9 cellular contexts compared by ENCODE assay signal in the genomic region with DNA sequence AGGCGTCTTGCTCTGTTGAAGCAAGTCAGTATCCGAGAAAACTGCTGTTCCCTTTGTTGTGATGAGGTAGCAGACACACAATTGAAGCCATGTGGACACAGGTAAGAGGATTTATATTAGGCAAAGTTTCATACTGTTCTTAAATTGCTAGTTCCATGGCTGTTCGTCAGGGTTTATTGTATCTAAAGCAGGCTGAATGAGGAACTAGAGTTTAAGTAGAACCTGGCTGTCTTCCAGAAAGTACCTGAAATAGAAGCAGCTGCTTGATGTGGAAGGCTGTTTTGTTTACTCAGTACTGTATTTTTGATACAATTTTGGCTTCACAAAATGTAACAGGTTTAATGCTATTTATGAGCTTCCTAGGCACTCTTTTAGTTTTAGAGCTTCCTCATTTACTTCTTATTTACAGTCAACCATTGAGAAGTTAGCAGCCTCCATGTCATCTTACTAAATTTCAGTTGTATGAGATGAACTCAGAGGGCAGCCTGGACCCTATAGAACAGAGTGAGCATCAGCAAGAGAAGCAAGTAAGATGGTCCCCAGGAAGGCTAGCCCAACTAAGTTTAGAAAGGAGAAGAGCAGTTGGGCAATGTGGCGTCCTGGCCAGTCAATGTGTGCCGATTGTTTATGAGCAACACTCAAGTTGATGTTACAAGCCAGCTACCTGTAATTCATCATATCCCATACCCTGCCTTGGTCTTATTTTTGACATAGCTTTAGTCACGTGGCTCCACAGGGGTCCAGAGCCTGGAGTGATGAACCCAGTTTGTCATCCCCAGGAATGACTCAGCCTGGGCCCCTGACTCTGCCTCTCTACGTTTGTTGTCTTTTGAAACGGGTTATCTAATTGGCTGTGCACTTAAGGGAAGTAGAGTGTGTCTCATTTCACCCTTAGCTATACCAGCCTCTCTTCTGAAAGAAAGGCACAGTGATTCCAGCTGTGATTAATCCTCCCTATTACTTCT. TPM values are rescaled to one million over a fixed set of nuclear protein-coding genes. Genes with fewer than 3 reads are reported as not detected.
DNase-seq lines count a peak whose midpoint lies in the region; ATAC-seq and TF ChIP-seq lines count a peak whose summit lies in the region.
"Had no signal": no experiment of that assay in that cellular context is flagged by ENCODE, and none has a peak within 500 bp of the region (broad histone marks: within the 10 kb centered on the region; RNA-seq: fewer than 3 reads in every experiment).

No MANE protein-coding gene starts in this region.

- peaks cover 44% of the 10 kb centered on the region for H3K36me3 Mint-ChIP-seq in activated T-helper 1 cell treated with anti-CD3 and anti-CD28 coated beads, Interleukin-12 subunit alpha, Interleukin-12 subunit beta, Interleukin-2, Interleukin-4 antibody, amounts not matched to agents 30 ng/mL and 10 ng/mL and 1 ng/mL, durations not matched to agents 14 hours and 24 hours and 36 hours (ENCODE audit: low read depth)

- H3K4me1 ChIP-seq in cardiac muscle cell (ENCODE audit: low read depth) (no peaks in the 10 kb centered on the region), right cardiac atrium (ENCODE audit: control insufficient read depth, insufficient read depth, low read length) (no peaks in the 10 kb centered on the region)

- H3K27me3 Mint-ChIP-seq in stimulated activated naive CD8-positive, alpha-beta T cell treated with anti-CD3 and anti-CD28 coated beads, Interleukin-15, amount 100 ng/mL, for 72 hours: no peaks in the 10 kb centered on the region
- H3K27me3 Mint-ChIP-seq in activated T-helper 1 cell treated with anti-CD3 and anti-CD28 coated beads, Interleukin-12 subunit alpha, Interleukin-12 subunit beta, Interleukin-2, Interleukin-4 antibody, amounts not matched to agents 30 ng/mL and 10 ng/mL and 1 ng/mL, durations not matched to agents 14 hours and 24 hours and 36 hours (ENCODE audit: insufficient read depth): no peaks in the 10 kb centered on the region

- H3K9me3 ChIP-seq in cardiac muscle cell (ENCODE audit: low read depth) (no peaks in the 10 kb centered on the region), right cardiac atrium (ENCODE audit: control insufficient read depth, low read length) (no peaks in the 10 kb centered on the region)

- H3K4me3 ChIP-seq in cardiac muscle cell: no peak overlapping the region
- no peak overlapping the region for H3K4me3 ChIP-seq in right cardiac atrium (ENCODE audit: low read length)
- no peak overlapping the region for H3K4me3 ChIP-seq in choroid plexus epithelial cell (ENCODE audit: low read depth, low read length)

- peak overlapping the region; percentile 29 to 63 for H3K27ac Mint-ChIP-seq in stimulated activated naive CD8-positive, alpha-beta T cell treated with anti-CD3 and anti-CD28 coated beads, Interleukin-15, amount 100 ng/mL, for 72 hours
- no peak overlapping the region for H3K27ac Mint-ChIP-seq in activated T-helper 1 cell treated with anti-CD3 and anti-CD28 coated beads, Interleukin-12 subunit alpha, Interleukin-12 subunit beta, Interleukin-2, Interleukin-4 antibody, amounts not matched to agents 30 ng/mL and 10 ng/mL and 1 ng/mL, durations not matched to agents 14 hours and 24 hours and 36 hours

- H3K27me3 ChIP-seq in cardiac muscle cell (no peaks in the 10 kb centered on the region), right cardiac atrium (ENCODE audit: control insufficient read depth, insufficient read depth) (no peaks in the 10 kb centered on the region)

- H3K9me3 Mint-ChIP-seq in stimulated activated naive CD8-positive, alpha-beta T cell treated with anti-CD3 and anti-CD28 coated beads, Interleukin-15, amount 100 ng/mL, for 72 hours: no peaks in the 10 kb centered on the region
- H3K9me3 Mint-ChIP-seq in activated T-helper 1 cell treated with anti-CD3 and anti-CD28 coated beads, Interleukin-12 subunit alpha, Interleukin-12 subunit beta, Interleukin-2, Interleukin-4 antibody, amounts not matched to agents 30 ng/mL and 10 ng/mL and 1 ng/mL, durations not matched to agents 14 hours and 24 hours and 36 hours: no peaks in the 10 kb centered on the region

- H3K36me3 ChIP-seq in cardiac muscle cell: peaks cover 57% of the 10 kb centered on the region

- H3K4me3 Mint-ChIP-seq in stimulated activated naive CD8-positive, alpha-beta T cell treated with anti-CD3 and anti-CD28 coated beads, Interleukin-15, amount 100 ng/mL, for 72 hours: no peak overlapping the region
- H3K4me3 Mint-ChIP-seq in activated T-helper 1 cell treated with anti-CD3 and anti-CD28 coated beads, Interleukin-12 subunit alpha, Interleukin-12 subunit beta, Interleukin-2, Interleukin-4 antibody, amounts not matched to agents 30 ng/mL and 10 ng/mL and 1 ng/mL, durations not matched to agents 14 hours and 24 hours and 36 hours: no peak overlapping the region

- ATAC-seq in right cardiac atrium: no peak
- peak; percentile 78 for ATAC-seq in stimulated activated naive CD8-positive, alpha-beta T cell treated with anti-CD3 and anti-CD28 coated beads, Interleukin-15, amount 100 ng/mL, for 72 hours
- no peak for ATAC-seq in HG03565 (IDR thresholded peaks at IDR 0.05; ENCODE audit: unreplicated experiment)

- peak overlapping the region; percentile 30 for H3K27ac ChIP-seq in cardiac muscle cell
- no peak overlapping the region for H3K27ac ChIP-seq in right cardiac atrium (ENCODE audit: low read length)
- H3K27ac ChIP-seq: KMS-11 had no signal

- TF ChIP-seq CTCF in cardiac muscle cell (IDR thresholded peaks at IDR 0.05; ENCODE audit: low read depth, low read length) (no peak), choroid plexus epithelial cell (conservative IDR thresholded peaks at IDR 0.05; ENCODE audit: low read depth, low read length) (no peak)

- WGBS in right cardiac atrium: 79% methylated on average over 8 of the region's 8 CpGs

- peaks cover 12% of the 10 kb centered on the region for H3K4me1 Mint-ChIP-seq in stimulated activated naive CD8-positive, alpha-beta T cell treated with anti-CD3 and anti-CD28 coated beads, Interleukin-15, amount 100 ng/mL, for 72 hours
- H3K4me1 Mint-ChIP-seq in activated T-helper 1 cell treated with anti-CD3 and anti-CD28 coated beads, Interleukin-12 subunit alpha, Interleukin-12 subunit beta, Interleukin-2, Interleukin-4 antibody, amounts not matched to agents 30 ng/mL and 10 ng/mL and 1 ng/mL, durations not matched to agents 14 hours and 24 hours and 36 hours (ENCODE audit: low read depth): peaks cover 11% of the 10 kb centered on the region

- DNase-seq in cardiac muscle cell (ENCODE audit: low read depth in 1 of 2, low spot score in 1 of 2) (peak; percentile 11 to 43), right cardiac atrium (no peak), NCI-H748 (lab: John Stamatoyannopoulos, UW; ENCODE audit: unreplicated experiment) (peak; percentile 35), choroid plexus epithelial cell (ENCODE audit: low read depth) (peak; percentile 96)
- DNase-seq in stimulated activated naive CD8-positive, alpha-beta T cell treated with anti-CD3 and anti-CD28 coated beads, Interleukin-15, amount 100 ng/mL, for 72 hours: no peak
- no peak for DNase-seq in effector CD8-positive, alpha-beta T cell (lab: John Stamatoyannopoulos, UW)
- no peak for DNase-seq in activated T-helper 1 cell treated with anti-CD3 and anti-CD28 coated beads, Interleukin-12 subunit alpha, Interleukin-12 subunit beta, Interleukin-2, Interleukin-4 antibody, amounts not matched to agents 30 ng/mL and 10 ng/mL and 1 ng/mL, durations not matched to agents 14 hours and 24 hours and 36 hours (ENCODE audit: low spot score)

- intact Hi-C loops in right cardiac atrium (cut with DNase I): no loop called here
- intact Hi-C loops in activated T-helper 1 cell treated with anti-CD3 and anti-CD28 coated beads, Interleukin-12 subunit alpha, Interleukin-12 subunit beta, Interleukin-2, Interleukin-4 antibody, amounts not matched to agents 30 ng/mL and 10 ng/mL and 1 ng/mL, durations not matched to agents 14 hours and 24 hours and 36 hours (cut with micrococcal nuclease): no loop called here

RNA-seq across cellular contexts. Expression of a gene that starts 9.6 kb away (rescaled TPM):
- 72.7 and 107 TPM in 2 replicates for total RNA-seq in cardiac muscle cell
- polyA plus RNA-seq in cardiac muscle cell: 128 and 144 TPM in 2 replicates
- total RNA-seq in right cardiac atrium: 10 to 100 TPM; 44.8 to 58.4 (median 52.0) TPM
- 51.6 TPM for polyA plus RNA-seq in right cardiac atrium
- 29.1 and 29.7 TPM in 2 replicates for total RNA-seq in activated T-helper 1 cell treated with anti-CD3 and anti-CD28 coated beads, Interleukin-12 subunit alpha, Interleukin-12 subunit beta, Interleukin-2, Interleukin-4 antibody, amounts not matched to agents 30 ng/mL and 10 ng/mL and 1 ng/mL, durations not matched to agents 14 hours and 24 hours and 36 hours

RNA-seq across cellular contexts. Expression of a gene that starts 49.1 kb away (rescaled TPM):
- total RNA-seq in cardiac muscle cell (11.4 and 14.2 TPM in 2 replicates), right cardiac atrium (10 to 100 TPM in 3 of 4 donors, 1 to 10 TPM in 1; 6.3 to 13.8 (median 11.0) TPM)
- polyA plus RNA-seq in cardiac muscle cell (5.1 and 6.4 TPM in 2 replicates), right cardiac atrium (11.8 TPM)
- total RNA-seq in activated T-helper 1 cell treated with anti-CD3 and anti-CD28 coated beads, Interleukin-12 subunit alpha, Interleukin-12 subunit beta, Interleukin-2, Interleukin-4 antibody, amounts not matched to agents 30 ng/mL and 10 ng/mL and 1 ng/mL, durations not matched to agents 14 hours and 24 hours and 36 hours: 0.26 TPM in 1 of 2 replicates, not detected in the other

RNA-seq across cellular contexts. Expression of a gene that starts 49.3 kb away (rescaled TPM):
- total RNA-seq in cardiac muscle cell: 24.4 and 30.3 TPM in 2 replicates
- polyA plus RNA-seq in cardiac muscle cell: 33.2 and 44.7 TPM in 2 replicates
- total RNA-seq in right cardiac atrium: 10 to 100 TPM; 13.7 to 21.1 (median 17.4) TPM
- 7.3 TPM for polyA plus RNA-seq in right cardiac atrium
- 36.0 and 36.5 TPM in 2 replicates for total RNA-seq in activated T-helper 1 cell treated with anti-CD3 and anti-CD28 coated beads, Interleukin-12 subunit alpha, Interleukin-12 subunit beta, Interleukin-2, Interleukin-4 antibody, amounts not matched to agents 30 ng/mL and 10 ng/mL and 1 ng/mL, durations not matched to agents 14 hours and 24 hours and 36 hours

RNA-seq across cellular contexts. Expression of a gene that starts 49.6 kb away (rescaled TPM):
- 70.4 and 73.6 TPM in 2 replicates for total RNA-seq in cardiac muscle cell
- polyA plus RNA-seq in cardiac muscle cell: 86.8 and 108 TPM in 2 replicates
- total RNA-seq in right cardiac atrium: 10 to 100 TPM; 63.6 to 68.7 (median 65.0) TPM
- polyA plus RNA-seq in right cardiac atrium: 57.8 TPM
- 116 and 124 TPM in 2 replicates for total RNA-seq in activated T-helper 1 cell treated with anti-CD3 and anti-CD28 coated beads, Interleukin-12 subunit alpha, Interleukin-12 subunit beta, Interleukin-2, Interleukin-4 antibody, amounts not matched to agents 30 ng/mL and 10 ng/mL and 1 ng/mL, durations not matched to agents 14 hours and 24 hours and 36 hours

Comparison
In these comparisons a context has a peak if more than half of its experiments do, and no peak if none do; other contexts are left out.
1. DNase-seq: peak in cardiac muscle cell (2 of 2), NCI-H748 (single experiment) and choroid plexus epithelial cell (single experiment); none in right cardiac atrium (0 of 3), stimulated activated naive CD8-positive, alpha-beta T cell treated with anti-CD3 and anti-CD28 coated beads, Interleukin-15, amount 100 ng/mL, for 72 hours (0 of 2), effector CD8-positive, alpha-beta T cell (single experiment) and activated T-helper 1 cell treated with anti-CD3 and anti-CD28 coated beads, Interleukin-12 subunit alpha, Interleukin-12 subunit beta, Interleukin-2, Interleukin-4 antibody, amounts not matched to agents 30 ng/mL and 10 ng/mL and 1 ng/mL, durations not matched to agents 14 hours and 24 hours and 36 hours (single experiment).